20 cellular contexts compared by ENCODE assay signal in the genomic region with DNA sequence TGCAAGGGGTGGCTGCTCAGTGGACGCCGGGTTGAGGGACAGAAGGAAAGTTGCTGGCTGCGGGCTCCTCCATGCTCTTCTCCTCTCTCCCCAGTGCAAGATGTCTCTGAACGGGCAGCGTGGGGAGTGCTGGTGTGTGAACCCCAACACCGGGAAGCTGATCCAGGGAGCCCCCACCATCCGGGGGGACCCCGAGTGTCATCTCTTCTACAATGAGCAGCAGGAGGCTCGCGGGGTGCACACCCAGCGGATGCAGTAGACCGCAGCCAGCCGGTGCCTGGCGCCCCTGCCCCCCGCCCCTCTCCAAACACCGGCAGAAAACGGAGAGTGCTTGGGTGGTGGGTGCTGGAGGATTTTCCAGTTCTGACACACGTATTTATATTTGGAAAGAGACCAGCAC. TPM values are rescaled to one million over a fixed set of nuclear protein-coding genes. Genes with fewer than 3 reads are reported as not detected.
"Had no signal": no experiment of that assay in that cellular context is flagged by ENCODE, and none has a peak within 500 bp of the region (broad histone marks: within the 10 kb centered on the region; RNA-seq: fewer than 3 reads in every experiment).

No MANE protein-coding gene starts in this region.

- H3K27ac ChIP-seq: colonic mucosa, heart left ventricle, testis, tibial nerve, upper lobe of right lung, vagina had no signal

- H3K36me3 ChIP-seq: colonic mucosa, pancreas, upper lobe of right lung, vagina had no signal

- ATAC-seq: heart left ventricle; left colon; left ventricle myocardium superior; naive thymus-derived CD8-positive, alpha-beta T cell; right cardiac atrium; upper lobe of right lung had no signal

- DNase-seq: colonic mucosa; erythroblast; foreskin melanocyte; hippocampal formation; left colon; left ventricle myocardium superior; naive thymus-derived CD8-positive, alpha-beta T cell; stimulated activated CD4-positive, alpha-beta T cell treated with anti-CD3 and anti-CD28 coated beads, Interleukin-12 subunit alpha, Interleukin-12 subunit beta, amount 100 ng/mL, for 4 hours; testis; upper lobe of right lung had no signal

- H3K4me1 ChIP-seq: colonic mucosa had no signal

- H3K9me3 Mint-ChIP-seq: naive thymus-derived CD8-positive, alpha-beta T cell; neural crest cell; stimulated activated naive CD8-positive, alpha-beta T cell treated with anti-CD3 and anti-CD28 coated beads, Interleukin-15, Interleukin-2, amounts not matched to agents 100 ng/mL and 50 ng/mL, for 24 hours had no signal

- H3K36me3 Mint-ChIP-seq: naive thymus-derived CD8-positive, alpha-beta T cell had no signal

- H3K27ac Mint-ChIP-seq: naive thymus-derived CD8-positive, alpha-beta T cell; progenitor cell of endocrine pancreas; stimulated activated naive CD8-positive, alpha-beta T cell treated with anti-CD3 and anti-CD28 coated beads, Interleukin-15, Interleukin-2, amounts not matched to agents 100 ng/mL and 50 ng/mL, for 24 hours had no signal

- H3K9me3 ChIP-seq: colonic mucosa, heart left ventricle, pancreas, testis, tibial nerve, upper lobe of right lung, vagina had no signal

- H3K4me3 ChIP-seq: colonic mucosa, heart left ventricle, lung, pancreas, testis, tibial nerve, upper lobe of right lung, vagina had no signal

- H3K27me3 ChIP-seq: colonic mucosa, heart left ventricle, pancreas, testis, tibial nerve, upper lobe of right lung, vagina had no signal

- H3K4me3 Mint-ChIP-seq: naive thymus-derived CD8-positive, alpha-beta T cell; neural crest cell; stimulated activated naive CD8-positive, alpha-beta T cell treated with anti-CD3 and anti-CD28 coated beads, Interleukin-15, Interleukin-2, amounts not matched to agents 100 ng/mL and 50 ng/mL, for 24 hours had no signal

RNA-seq across cellular contexts. Expression of gene IGFBP2, which starts 30.6 kb away (rescaled TPM):
- total RNA-seq: naive thymus-derived CD8-positive, alpha-beta T cell had no signal

RNA-seq across cellular contexts. Expression of gene IGFBP5, which starts 31.5 kb away (rescaled TPM):
- total RNA-seq: endothelial cell of umbilical vein; naive thymus-derived CD8-positive, alpha-beta T cell had no signal
